1 cellular context compared by ENCODE assay signal in the genomic region with DNA sequence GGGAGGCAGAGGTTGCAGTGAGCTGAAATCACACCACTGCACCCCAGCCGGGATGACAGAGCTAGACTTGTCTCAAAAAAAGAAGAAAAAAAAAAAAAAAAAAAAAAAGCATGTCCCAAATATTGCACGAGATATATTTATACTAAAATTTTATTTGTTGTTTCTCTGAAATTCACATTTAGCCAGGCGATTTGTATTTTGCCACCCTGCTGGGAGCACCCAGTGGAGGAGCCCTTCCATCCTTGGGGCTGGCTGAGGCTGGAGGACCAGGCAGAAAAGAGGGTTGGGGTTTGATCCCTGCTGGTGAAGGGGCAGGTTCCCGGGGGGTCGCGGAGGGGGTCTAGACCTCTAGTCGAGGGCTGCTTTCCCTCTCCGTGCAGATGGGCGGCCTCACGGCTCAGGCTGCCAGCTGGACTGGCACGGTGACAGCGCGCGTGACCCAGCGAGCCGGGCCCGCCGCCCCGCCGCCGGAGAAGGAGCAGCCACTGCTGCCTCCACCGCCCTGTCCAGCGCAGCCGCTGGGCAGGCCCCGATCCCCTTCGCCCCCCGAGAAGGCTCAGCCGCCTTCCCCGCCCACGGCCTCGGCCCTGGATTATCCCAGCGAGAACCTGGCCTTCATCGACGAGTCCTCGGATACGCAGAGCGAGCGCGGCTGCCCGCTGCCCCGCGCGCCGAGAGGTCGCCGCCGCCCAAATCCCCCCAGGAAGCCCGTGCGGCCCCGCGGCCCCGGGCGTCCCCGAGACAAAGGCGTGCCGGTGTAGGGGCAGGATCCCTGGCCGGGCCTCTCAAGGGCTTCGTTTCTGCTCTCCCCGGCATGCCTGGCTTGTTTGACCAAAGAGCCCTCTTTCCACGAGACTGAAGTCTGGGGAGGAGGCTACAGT.
A peak's percentile ranks its signal among the peaks of the same experiment; 100 is the strongest.
TF ChIP-seq lines count a peak whose summit lies in the region.

No MANE protein-coding gene starts in this region.

TF ChIP-seq in H1, 55 proteins besides CTCF, POLR2A, EP300 and RAD21:
- TF ChIP-seq KDM4A (IDR thresholded peaks at IDR 0.05; ENCODE audit: low read depth, low read length, severe bottlenecking) (peak; percentile 29), SUZ12 (IDR thresholded peaks at IDR 0.05; ENCODE audit: low read length) (peak; percentile 96), EZH2 (IDR thresholded peaks at IDR 0.05; ENCODE audit: low read depth, low read length, severe bottlenecking) (peak; percentile 98)
- TF ChIP-seq, protein P1, sequence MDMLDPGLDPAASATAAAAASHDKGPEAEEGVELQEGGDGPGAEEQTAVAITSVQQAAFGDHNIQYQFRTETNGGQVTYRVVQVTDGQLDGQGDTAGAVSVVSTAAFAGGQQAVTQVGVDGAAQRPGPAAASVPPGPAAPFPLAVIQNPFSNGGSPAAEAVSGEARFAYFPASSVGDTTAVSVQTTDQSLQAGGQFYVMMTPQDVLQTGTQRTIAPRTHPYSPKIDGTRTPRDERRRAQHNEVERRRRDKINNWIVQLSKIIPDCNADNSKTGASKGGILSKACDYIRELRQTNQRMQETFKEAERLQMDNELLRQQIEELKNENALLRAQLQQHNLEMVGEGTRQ (IDR thresholded peaks at IDR 0.05; ENCODE audit: low read length), result no peak
